Comparison of ENCODE assay signal across 1 cellular context in genomic region chr9:137670391-137671195, GRCh38.
A peak's percentile ranks its signal among the peaks of the same experiment; 100 is the strongest.
TF ChIP-seq lines count a peak whose summit lies in the region.

No MANE protein-coding gene starts in this region.

TF ChIP-seq in HepG2, 621 proteins besides CTCF, POLR2A, EP300 and RAD21 (continued from another document and continues in another):
- TF ChIP-seq ZNF879 (CRISPR knock-in tag; IDR thresholded peaks at IDR 0.05), result no peak; the same call in 1 of the 2 replicates
- peak; percentile 95 for TF ChIP-seq MLXIP (CRISPR knock-in tag; IDR thresholded peaks at IDR 0.05; ENCODE audit: borderline replicate concordance)
- no peak for TF ChIP-seq ZNF563 (CRISPR knock-in tag; IDR thresholded peaks at IDR 0.05)
- no peak for TF ChIP-seq PAF1 (CRISPR knock-in tag; IDR thresholded peaks at IDR 0.05)
- no peak for TF ChIP-seq ZNF839 (CRISPR knock-in tag; IDR thresholded peaks at IDR 0.05; ENCODE audit: borderline replicate concordance)
- TF ChIP-seq SNAI1 (CRISPR knock-in tag; IDR thresholded peaks at IDR 0.05; ENCODE audit: borderline replicate concordance), result no peak
- TF ChIP-seq ZNF784 (CRISPR knock-in tag; IDR thresholded peaks at IDR 0.05; ENCODE audit: borderline replicate concordance), result peak; percentile 61; the same call in 1 of the 2 replicates
- no peak for TF ChIP-seq ZNF562 (CRISPR knock-in tag; IDR thresholded peaks at IDR 0.05; ENCODE audit: borderline replicate concordance)
- TF ChIP-seq ZNF329 (CRISPR knock-in tag; IDR thresholded peaks at IDR 0.05; ENCODE audit: low read depth), result 0 out of 2 replicates have a peak, but pooled peaks have one; percentile 29
- TF ChIP-seq ZNF572 (CRISPR knock-in tag; IDR thresholded peaks at IDR 0.05), result no peak; the same call in 1 of the 2 replicates
- peak; percentile 88 for TF ChIP-seq SALL1 (CRISPR knock-in tag; IDR thresholded peaks at IDR 0.05)
- TF ChIP-seq TCF12 (IDR thresholded peaks at IDR 0.05), result no peak
- no peak for TF ChIP-seq TCF12 (CRISPR knock-in tag; IDR thresholded peaks at IDR 0.05)
- 0 out of 2 replicates have a peak, but pooled peaks have one; percentile 47 for TF ChIP-seq PAX8 (CRISPR knock-in tag; IDR thresholded peaks at IDR 0.05; ENCODE audit: borderline replicate concordance)
- no peak for TF ChIP-seq ZNF354B (CRISPR knock-in tag; IDR thresholded peaks at IDR 0.05)
- TF ChIP-seq MXD1 (CRISPR knock-in tag; IDR thresholded peaks at IDR 0.05), result peak; percentile 45; the same call in 1 of the 2 replicates
- no peak for TF ChIP-seq ZNF282 (IDR thresholded peaks at IDR 0.05; ENCODE audit: partially characterized antibody)
- TF ChIP-seq RARG (CRISPR knock-in tag; IDR thresholded peaks at IDR 0.05; ENCODE audit: low read depth), result no peak
- no peak for TF ChIP-seq MLLT10 (CRISPR knock-in tag; IDR thresholded peaks at IDR 0.05)
- no peak for TF ChIP-seq HNRNPL (IDR thresholded peaks at IDR 0.05; ENCODE audit: low read depth, low read length)
- 0 out of 2 replicates have a peak, but pooled peaks have one; percentile 32 for TF ChIP-seq ZNF317 (CRISPR knock-in tag; IDR thresholded peaks at IDR 0.05)
- no peak for TF ChIP-seq RELA (CRISPR knock-in tag; IDR thresholded peaks at IDR 0.05)
- no peak; the same call in 1 of the 2 replicates for TF ChIP-seq ZNF30 (CRISPR knock-in tag; IDR thresholded peaks at IDR 0.05)
- no peak for TF ChIP-seq BORCS8-MEF2B (CRISPR knock-in tag; IDR thresholded peaks at IDR 0.05)
- TF ChIP-seq SRF (IDR thresholded peaks at IDR 0.05; ENCODE audit: low read depth, low read length), result no peak
- no peak for TF ChIP-seq GPN1 (CRISPR knock-in tag; IDR thresholded peaks at IDR 0.05; ENCODE audit: borderline replicate concordance)
- no peak for TF ChIP-seq GLMP (CRISPR knock-in tag; IDR thresholded peaks at IDR 0.05; ENCODE audit: borderline replicate concordance)
- TF ChIP-seq MYPOP (CRISPR knock-in tag; IDR thresholded peaks at IDR 0.05), result peak; percentile 80; the same call in 1 of the 2 replicates
- no peak for TF ChIP-seq ZNF503 (CRISPR knock-in tag; IDR thresholded peaks at IDR 0.05)
- no peak for TF ChIP-seq PHF20 (CRISPR knock-in tag; IDR thresholded peaks at IDR 0.05)
- no peak for TF ChIP-seq ZNF546 (CRISPR knock-in tag; conservative IDR thresholded peaks at IDR 0.05)
- TF ChIP-seq ZBTB37 (CRISPR knock-in tag; IDR thresholded peaks at IDR 0.05), result no peak
- TF ChIP-seq HOXA7 (CRISPR knock-in tag; IDR thresholded peaks at IDR 0.05), result no peak
- TF ChIP-seq ZNF580 (CRISPR knock-in tag; IDR thresholded peaks at IDR 0.05; ENCODE audit: borderline replicate concordance, low read depth), result peak; percentile 77; the same call in 1 of the 2 replicates
- TF ChIP-seq ZNF331 (CRISPR knock-in tag; IDR thresholded peaks at IDR 0.05), result peak; percentile 82
- no peak for TF ChIP-seq ZNF737 (CRISPR knock-in tag; IDR thresholded peaks at IDR 0.05; ENCODE audit: borderline replicate concordance)
- no peak for TF ChIP-seq ATF7-NPFF (CRISPR knock-in tag; IDR thresholded peaks at IDR 0.05; ENCODE audit: low read depth)
- no peak for TF ChIP-seq MBNL3 (CRISPR knock-in tag; conservative IDR thresholded peaks at IDR 0.05)
- no peak for TF ChIP-seq ZNF382 (CRISPR knock-in tag; IDR thresholded peaks at IDR 0.05; ENCODE audit: borderline replicate concordance)
- no peak for TF ChIP-seq SIN3B (IDR thresholded peaks at IDR 0.05; ENCODE audit: low read length)
- no peak for TF ChIP-seq ZNF513 (CRISPR knock-in tag; conservative IDR thresholded peaks at IDR 0.05)
- no peak for TF ChIP-seq ZKSCAN1 (IDR thresholded peaks at IDR 0.05; ENCODE audit: low read length)
- TF ChIP-seq HBP1 (CRISPR knock-in tag; IDR thresholded peaks at IDR 0.05; ENCODE audit: low read depth), result no peak; the same call in 1 of the 2 replicates
- no peak for TF ChIP-seq ZNF160 (CRISPR knock-in tag; IDR thresholded peaks at IDR 0.05)
- TF ChIP-seq GTF3A (CRISPR knock-in tag; conservative IDR thresholded peaks at IDR 0.05), result 0 out of 2 replicates have a peak, but pooled peaks have one; percentile 47
- peak; percentile 12 for TF ChIP-seq NCOR1 (IDR thresholded peaks at IDR 0.05; ENCODE audit: borderline replicate concordance, low read length)
- peak; percentile 63; the same call in 1 of the 2 replicates for TF ChIP-seq THAP9 (CRISPR knock-in tag; IDR thresholded peaks at IDR 0.05; ENCODE audit: borderline replicate concordance)
- TF ChIP-seq NR3C1 (CRISPR knock-in tag; IDR thresholded peaks at IDR 0.05), result no peak
- TF ChIP-seq BCL6 (CRISPR knock-in tag; IDR thresholded peaks at IDR 0.05), result peak; percentile 35; the same call in 1 of the 2 replicates
- no peak for TF ChIP-seq ZSCAN31 (CRISPR knock-in tag; IDR thresholded peaks at IDR 0.05; ENCODE audit: low read depth)
- TF ChIP-seq ARNT2 (CRISPR knock-in tag; IDR thresholded peaks at IDR 0.05; ENCODE audit: low read depth), result no peak
- TF ChIP-seq MLX (CRISPR knock-in tag; IDR thresholded peaks at IDR 0.05), result peak; percentile 96
